In genomic region chr7:129780257-129781127, GRCh38 we compare ENCODE assay signal across 8 cellular contexts.
DNase-seq lines count a peak whose midpoint lies in the region; ATAC-seq, FAIRE-seq and TF ChIP-seq lines count a peak whose summit lies in the region.

No MANE protein-coding gene starts in this region.

- H3K27ac ChIP-seq in H1 (ENCODE audit: low read depth, low read length) (no peak overlapping the region), neutrophil (no peak overlapping the region), suprapubic skin (peak overlapping the region; percentile 86)

- H3K56ac ChIP-seq in H1 (replicated peaks; ENCODE audit: insufficient read length, low read depth, low read length) = peak overlapping the region; percentile 89

- peak overlapping the region; percentile 82 to 99 for H3K4me2 ChIP-seq in H1 (ENCODE audit: insufficient read depth in 1 of 2, low read depth in 2 of 2, low read length in 2 of 2)

- TF ChIP-seq CTCF in H1 (IDR thresholded peaks at IDR 0.05; ENCODE audit: control extremely low read depth in 1 of 3, insufficient read depth in 1 of 3, low read depth in 1 of 3, low read length in 3 of 3) = no peak
- no peak for TF ChIP-seq CTCF in neutrophil (IDR thresholded peaks at IDR 0.05)
- TF ChIP-seq CTCF in suprapubic skin (IDR thresholded peaks at IDR 0.05) = no peak

- H3K14ac ChIP-seq in H1 (ENCODE audit: insufficient read length) = no peak overlapping the region

- CTCF ChIA-PET in H1 (lab: Charles Lee; ENCODE audit: partially characterized antibody) = interaction anchor here (0.7 to 2.6 kb wide), 10 partner anchors 8 to 348 kb away, joined by 3 to 10 read pairs (median 4); no protein-coding TSS in a partner anchor

- TF ChIP-seq RAD21 in H1 (IDR thresholded peaks at IDR 0.05 in 1 of 2, conservative IDR thresholded peaks at IDR 0.05 in 1 of 2; ENCODE audit: low read depth in 2 of 2, low read length in 2 of 2) = no peak

- H2BK120ac ChIP-seq in H1 (replicated peaks; ENCODE audit: low read depth, low read length) = peak overlapping the region; percentile 59

- peaks cover 0 to 8% (median 0%) of the 10 kb centered on the region in 4 experiments; a peak in 2 of 8 replicates for H3K36me3 ChIP-seq in H1 (ENCODE audit: control insufficient read depth in 2 of 4, insufficient read depth in 4 of 4, low read length in 3 of 4)
- no peaks in the 10 kb centered on the region for H3K36me3 ChIP-seq in neutrophil
- H3K36me3 ChIP-seq in suprapubic skin = no peaks in the 10 kb centered on the region

- H3K27me3 ChIP-seq in H1 (replicated peaks in 1 of 4; ENCODE audit: control insufficient read depth in 3 of 4, extremely low read depth in 1 of 4, insufficient read depth in 3 of 4, low read length in 3 of 4) (peaks cover 56 to 78% (median 74%) of the 10 kb centered on the region in 4 experiments), neutrophil (peaks cover 100% of the 10 kb centered on the region), suprapubic skin (peaks cover 96% of the 10 kb centered on the region)

- POLR2A ChIA-PET in H1 (lab: Charles Lee; ENCODE audit: partially characterized antibody) = interaction anchor here (0.6 to 5.9 kb wide), 19 partner anchors 8 to 301 kb away, joined by 3 to 33 read pairs (median 4); no protein-coding TSS in a partner anchor

- H2BK12ac ChIP-seq in H1 (ENCODE audit: low read depth, low read length) = peak overlapping the region; percentile 96

- FAIRE-seq in H1 (lab: Jason Lieb, UNC) = no peak

- no peak overlapping the region for H2AK5ac ChIP-seq in H1 (ENCODE audit: low read depth, low read length)

- H2BK20ac ChIP-seq in H1 (ENCODE audit: low read length) = peak overlapping the region; percentile 55; the same call in 1 of the 2 replicates

- 0% methylated on average over 7 of the region's 72 CpGs; no CpG with 5 or more reads in 1 of the 2 experiments for WGBS in H1 (ENCODE audit: extremely low coverage in 1 of 2, insufficient coverage in 1 of 2, insufficient read length in 1 of 2, insufficient replicate concordance in 2 of 2, low coverage in 1 of 2, low lambda C conversion rate in 2 of 2, missing lambda C conversion rate in 1 of 2), 2 experiments
- whole genome bisulfite sequencing in suprapubic skin = 0% methylated on average over 9 of the region's 72 CpGs

- peaks cover 26% of the 10 kb centered on the region for H3K23me2 ChIP-seq in H1 (ENCODE audit: low read depth, low read length)

- H4K5ac ChIP-seq in H1 (ENCODE audit: insufficient read length, low read depth, low read length) = peak overlapping the region; percentile 84

- no peak for TF ChIP-seq POLR2A in H1 (IDR thresholded peaks at IDR 0.05; ENCODE audit: control extremely low read depth in 1 of 2, low read depth in 2 of 2, low read length in 2 of 2)
- TF ChIP-seq POLR2A in suprapubic skin (IDR thresholded peaks at IDR 0.05) = no peak

- peak overlapping the region in 3 of 4 experiments; percentile 42 to 61 (median 49); a peak in 4 of 7 replicates for H3K9ac ChIP-seq in H1 (replicated peaks in 1 of 4; ENCODE audit: extremely low read depth in 1 of 4, low read depth in 3 of 4, low read length in 3 of 4)

- no peak overlapping the region for H2AFZ ChIP-seq in H1 (ENCODE audit: low read length)

- DNase-seq in COR-L47 (lab: John Stamatoyannopoulos, UW) = peak; percentile 88
- DNase-seq in NCI-H345 (lab: John Stamatoyannopoulos, UW) = peak; percentile 96
- DNase-seq in activated CD4-positive, alpha-beta T cell treated with anti-CD3 and anti-CD28 coated beads, Interleukin-2, amount 50 U/mL, for 24 hours (ENCODE audit: low read depth in 1 of 2, low spot score in 1 of 2) = peak; percentile 51 to 64
- peak; percentile 74 to 92 for DNase-seq in H1 (ENCODE audit: low read depth in 1 of 2, low spot score in 2 of 2)
- peak in 1 of 2 donors; percentile 82 for DNase-seq in suprapubic skin (ENCODE audit: low spot score in 2 of 2)

- peak; percentile 45 for ATAC-seq in HG02588 (IDR thresholded peaks at IDR 0.05; ENCODE audit: unreplicated experiment)
- no peak for ATAC-seq in GM19397 (IDR thresholded peaks at IDR 0.05; ENCODE audit: unreplicated experiment)

- peak overlapping the region; percentile 71 for H4K8ac ChIP-seq in H1 (ENCODE audit: extremely low read depth, insufficient read depth, low read length)

- peaks cover 3% of the 10 kb centered on the region; the same call in 1 of the 2 replicates for H3K79me1 ChIP-seq in H1 (ENCODE audit: low read depth, low read length)

- TF ChIP-seq EP300 in H1 (IDR thresholded peaks at IDR 0.05; ENCODE audit: borderline replicate concordance in 1 of 2, low read depth in 2 of 2, low read length in 2 of 2) (no peak; a peak in 1 of 3 replicates), suprapubic skin (IDR thresholded peaks at IDR 0.05) (no peak)

- H3K4me1 ChIP-seq in H1 (replicated peaks in 1 of 4; ENCODE audit: control insufficient read depth in 3 of 4, insufficient read depth in 4 of 4, low read length in 3 of 4) (peaks cover 12 to 55% (median 40%) of the 10 kb centered on the region in 4 experiments), neutrophil (ENCODE audit: control insufficient read depth in 1 of 2, insufficient read depth in 1 of 2, low read depth in 1 of 2, low read length in 1 of 2) (peaks cover 61 to 65% of the 10 kb centered on the region in 2 experiments), suprapubic skin (peaks cover 70% of the 10 kb centered on the region)

- peak overlapping the region; percentile 96 for H3K18ac ChIP-seq in H1 (ENCODE audit: extremely low read depth, low read length)

- H3K9me3 ChIP-seq in H1 (ENCODE audit: insufficient read depth in 2 of 2, low read depth in 1 of 2, low read length in 1 of 2) (no peaks in the 10 kb centered on the region), neutrophil (no peaks in the 10 kb centered on the region), suprapubic skin (no peaks in the 10 kb centered on the region)

- H3K4ac ChIP-seq in H1 (replicated peaks; ENCODE audit: insufficient read length, low read depth, low read length) = peak overlapping the region; percentile 38

- H3K79me2 ChIP-seq in H1 (ENCODE audit: control insufficient read depth in 1 of 2, insufficient read depth in 2 of 2, low read length in 2 of 2) = peaks cover 0 to 2% of the 10 kb centered on the region in 2 experiments; a peak in 1 of 4 replicates

- peaks cover 22 to 28% of the 10 kb centered on the region in 2 experiments for H4K20me1 ChIP-seq in H1 (replicated peaks in 1 of 2; ENCODE audit: control insufficient read depth in 1 of 2, insufficient read depth in 2 of 2, low read length in 2 of 2)

- H4K91ac ChIP-seq in H1 (replicated peaks; ENCODE audit: insufficient read length, low read length) = peak overlapping the region; percentile 95

- H3K4me3 ChIP-seq in H1 (ENCODE audit: extremely low read depth in 1 of 4, insufficient read depth in 2 of 4, low read depth in 3 of 4, low read length in 4 of 4) (peak overlapping the region; percentile 55 to 76 (median 61)), neutrophil (ENCODE audit: low read depth in 1 of 2, low read length in 1 of 2) (peak overlapping the region; percentile 68 to 69), suprapubic skin (peak overlapping the region; percentile 72)

- peak overlapping the region; percentile 96; the same call in 1 of the 2 replicates for H2BK5ac ChIP-seq in H1 (ENCODE audit: low read depth, low read length)

- peak overlapping the region; percentile 99 for H2BK15ac ChIP-seq in H1 (ENCODE audit: low read length)

- no peak overlapping the region for H3K23ac ChIP-seq in H1 (ENCODE audit: insufficient read length)

TF ChIP-seq in H1, 55 proteins besides CTCF, POLR2A, EP300 and RAD21:
- TF ChIP-seq RNF2 (IDR thresholded peaks at IDR 0.05; ENCODE audit: borderline replicate concordance, low read depth, low read length, missing control alignments, poor library complexity, severe bottlenecking) (no peak), GABPA (IDR thresholded peaks at IDR 0.05; ENCODE audit: borderline replicate concordance, insufficient read depth, low read length) (no peak), BCL11A (IDR thresholded peaks at IDR 0.05; ENCODE audit: low read depth in 2 of 2, low read length in 2 of 2) (no peak), TAF7 (optimal IDR thresholded peaks at IDR 0.05; ENCODE audit: borderline replicate concordance, low read depth, low read length) (no peak), HDAC2 (IDR thresholded peaks at IDR 0.05; ENCODE audit: borderline replicate concordance in 1 of 2, low read depth in 2 of 2, low read length in 2 of 2) (peak in 1 of 2 experiments; percentile 19; a peak in 1 of 4 replicates), KDM4A (IDR thresholded peaks at IDR 0.05; ENCODE audit: low read depth, low read length, severe bottlenecking) (peak; percentile 72), SP2 (IDR thresholded peaks at IDR 0.05; ENCODE audit: low read length) (no peak), CHD2 (IDR thresholded peaks at IDR 0.05; ENCODE audit: low read length) (0 out of 2 replicates have a peak, but pooled peaks have one; percentile 22), SRF (IDR thresholded peaks at IDR 0.05; ENCODE audit: low read depth, low read length) (no peak), MAX (IDR thresholded peaks at IDR 0.05) (peak; percentile 61), SIN3A (conservative IDR thresholded peaks at IDR 0.05 in 1 of 2, IDR thresholded peaks at IDR 0.05 in 1 of 2; ENCODE audit: low read depth in 1 of 2, low read length in 2 of 2) (0 out of 4 replicates have a peak, but pooled peaks of 1 of the 2 experiments have one; percentile 10), TCF12 (IDR thresholded peaks at IDR 0.05; ENCODE audit: low read depth, low read length) (no peak), RBBP5 (IDR thresholded peaks at IDR 0.05; ENCODE audit: borderline replicate concordance, low read depth, low read length) (no peak), KDM1A (IDR thresholded peaks at IDR 0.05; ENCODE audit: borderline replicate concordance, low read length) (peak; percentile 77; the same call in 1 of the 2 replicates), TAF1 (IDR thresholded peaks at IDR 0.05; ENCODE audit: low read depth, low read length) (peak; percentile 1; the same call in 1 of the 2 replicates), EZH2 (IDR thresholded peaks at IDR 0.05; ENCODE audit: low read depth, low read length, severe bottlenecking) (no peak), MAFK (IDR thresholded peaks at IDR 0.05; ENCODE audit: low read depth, low read length) (no peak)
